28 cellular contexts compared by ENCODE assay signal in the genomic region with DNA sequence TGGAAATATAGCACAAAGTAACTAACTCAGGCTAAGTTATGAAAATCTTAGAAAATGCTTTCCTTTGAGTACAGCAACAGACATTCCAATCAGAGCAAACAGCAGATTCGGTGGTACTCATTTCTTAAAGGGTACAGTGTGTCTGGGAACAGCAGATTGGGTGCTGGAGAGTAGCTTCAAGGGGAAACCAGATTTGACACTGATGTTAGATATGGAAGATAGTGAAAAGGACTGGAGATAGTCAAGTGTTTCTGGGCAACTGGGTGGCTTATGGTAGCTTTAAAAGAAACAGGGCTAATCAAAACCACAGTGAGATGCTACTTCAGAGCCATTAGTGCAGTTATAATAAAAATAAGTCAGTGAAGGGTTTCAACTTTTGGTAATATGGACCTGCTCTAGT.
"Had no signal": no experiment of that assay in that cellular context is flagged by ENCODE, and none has a peak within 500 bp of the region (broad histone marks: within the 10 kb centered on the region; RNA-seq: fewer than 3 reads in every experiment).

No MANE protein-coding gene starts in this region.

- H3K4me1 Mint-ChIP-seq: endodermal cell, mesothelial cell of epicardium, naive B cell had no signal

- H3K27ac ChIP-seq: coronary artery, dorsolateral prefrontal cortex, epithelial cell of prostate, esophagus squamous epithelium, gastrocnemius medialis, heart right ventricle, left lung, lower lobe of right lung had no signal

- H3K4me3 Mint-ChIP-seq: effector memory CD8-positive, alpha-beta T cell; endodermal cell; mesothelial cell of epicardium; naive B cell had no signal

- H3K27me3 ChIP-seq: dorsolateral prefrontal cortex, esophagus squamous epithelium, gastrocnemius medialis, heart right ventricle, left lung had no signal

- DNase-seq: dermis blood vessel endothelial cell; dorsolateral prefrontal cortex; effector CD8-positive, alpha-beta T cell; effector memory CD8-positive, alpha-beta T cell; endodermal cell; erythroblast; esophagus squamous epithelium; foreskin fibroblast; foreskin melanocyte; gastrocnemius medialis; glutamatergic neuron; head of caudate nucleus; heart right ventricle; hippocampal formation; left cardiac atrium; left lung; left ventricle myocardium superior; lower lobe of right lung; mucosa of descending colon; naive B cell had no signal

- H3K4me1 ChIP-seq: esophagus squamous epithelium, gastrocnemius medialis, heart right ventricle, left lung, lower lobe of right lung had no signal

- H3K27ac Mint-ChIP-seq: effector memory CD8-positive, alpha-beta T cell; endodermal cell; mesothelial cell of epicardium; naive B cell had no signal

- ATAC-seq: effector memory CD8-positive, alpha-beta T cell; esophagus mucosa; gastrocnemius medialis; heart right ventricle; left cardiac atrium; left lung; left ventricle myocardium superior; lower lobe of right lung; mucosa of descending colon had no signal

- H3K4me3 ChIP-seq: coronary artery, dorsolateral prefrontal cortex, esophagus squamous epithelium, gastrocnemius medialis, heart right ventricle, left lung, lower lobe of right lung, mucosa of descending colon had no signal

- FAIRE-seq: colon, endometrium, islet of Langerhans, keratinocyte had no signal

- H3K36me3 Mint-ChIP-seq: naive B cell had no signal

- H3K9me3 ChIP-seq: esophagus squamous epithelium, gastrocnemius medialis, lower lobe of right lung, mucosa of descending colon had no signal

- H3K36me3 ChIP-seq: esophagus squamous epithelium, gastrocnemius medialis, heart right ventricle, left lung, lower lobe of right lung had no signal
